14 cellular contexts compared by ENCODE assay signal in genomic region chr4:168361365-168362024, GRCh38. TPM values are rescaled to one million over a fixed set of nuclear protein-coding genes. Genes with fewer than 3 reads are reported as not detected.
"Had no signal": no experiment of that assay in that cellular context is flagged by ENCODE, and none has a peak within 500 bp of the region (broad histone marks: within the 10 kb centered on the region; RNA-seq: fewer than 3 reads in every experiment).

No MANE protein-coding gene starts in this region.

- H3K4me1 ChIP-seq: ascending aorta, esophagus squamous epithelium had no signal

- H3K27ac Mint-ChIP-seq: activated CD4-positive, alpha-beta T cell treated with anti-CD3 and anti-CD28 coated beads for 36 hours; activated naive CD8-positive, alpha-beta T cell treated with anti-CD3 and anti-CD28 coated beads, Interleukin-2, amount 50 U/mL, for 24 hours had no signal

- ATAC-seq: activated CD4-positive, alpha-beta T cell treated with anti-CD3 and anti-CD28 coated beads for 36 hours; activated CD8-positive, alpha-beta T cell treated with anti-CD3 and anti-CD28 coated beads, Interleukin-2, amount 10 ng/mL, durations not matched to agents 7 days and 5 days; activated naive CD8-positive, alpha-beta T cell treated with anti-CD3 and anti-CD28 coated beads, Interleukin-2, amount 50 U/mL, for 24 hours had no signal

- H3K27me3 Mint-ChIP-seq: activated CD4-positive, alpha-beta T cell treated with anti-CD3 and anti-CD28 coated beads for 36 hours; activated naive CD8-positive, alpha-beta T cell treated with anti-CD3 and anti-CD28 coated beads, Interleukin-2, amount 50 U/mL, for 24 hours had no signal

- H3K4me3 Mint-ChIP-seq: activated CD4-positive, alpha-beta T cell treated with anti-CD3 and anti-CD28 coated beads for 36 hours; activated CD8-positive, alpha-beta T cell treated with anti-CD3 and anti-CD28 coated beads, Interleukin-2, amount 10 ng/mL, durations not matched to agents 7 days and 5 days; activated naive CD8-positive, alpha-beta T cell treated with anti-CD3 and anti-CD28 coated beads, Interleukin-2, amount 50 U/mL, for 24 hours had no signal

- H3K4me3 ChIP-seq: ascending aorta, esophagus squamous epithelium had no signal

- H3K36me3 ChIP-seq: WERI-Rb-1 had no signal

- DNase-seq: activated CD4-positive, alpha-beta T cell treated with anti-CD3 and anti-CD28 coated beads for 36 hours; activated CD8-positive, alpha-beta memory T cell treated with anti-CD3 and anti-CD28 coated beads, Interleukin-2, amount 50 U/mL, for 48 hours; activated CD8-positive, alpha-beta T cell treated with anti-CD3 and anti-CD28 coated beads, Interleukin-2, amount 10 ng/mL, durations not matched to agents 7 days and 5 days; activated naive CD4-positive, alpha-beta T cell treated with Interleukin-2 at 50 U/mL for 16 hours; activated naive CD8-positive, alpha-beta T cell treated with anti-CD3 and anti-CD28 coated beads, Interleukin-2, amount 50 U/mL, for 24 hours; esophagus squamous epithelium; foreskin fibroblast; glutamatergic neuron; stimulated activated CD4-positive, alpha-beta T cell treated with anti-CD3 and anti-CD28 coated beads, Interleukin-12 subunit alpha, Interleukin-12 subunit beta, amount 100 ng/mL, for 4 hours; stimulated activated naive CD4-positive, alpha-beta T cell treated with Interleukin-2 at 50 U/mL for 16 hours; trophoblast cell; WERI-Rb-1 had no signal

- H3K27ac ChIP-seq: ascending aorta, esophagus squamous epithelium, WERI-Rb-1 had no signal

- H3K27me3 ChIP-seq: ascending aorta, esophagus squamous epithelium had no signal

- H3K9me3 ChIP-seq: ascending aorta, esophagus squamous epithelium had no signal

RNA-seq across cellular contexts. Expression of gene DDX60, which starts 42.9 kb away (rescaled TPM):
- polyA plus RNA-seq: neural cell had no signal
